8 cellular contexts compared by ENCODE assay signal in genomic region chr2:191049728-191050639, GRCh38. TPM values are rescaled to one million over a fixed set of nuclear protein-coding genes. Genes with fewer than 3 reads are reported as not detected.
DNase-seq lines count a peak whose midpoint lies in the region; ATAC-seq and TF ChIP-seq lines count a peak whose summit lies in the region.

No MANE protein-coding gene starts in this region.

- POLR2A ChIA-PET in A673 (lab: Charles Lee; ENCODE audit: low non-redundant PET), result no interaction called here

- H3K4me3 ChIP-seq in endodermal cell (ENCODE audit: low read length) (no peak overlapping the region), lower lobe of right lung (no peak overlapping the region), A673 (ENCODE audit: low read depth, low read length, poor library complexity, severe bottlenecking) (no peak overlapping the region), colonic mucosa (no peak overlapping the region)

- H3K36me3 ChIP-seq in endodermal cell (ENCODE audit: control insufficient read depth, insufficient read depth, low read length) (no peaks in the 10 kb centered on the region), lower lobe of right lung (no peaks in the 10 kb centered on the region), A673 (ENCODE audit: insufficient read depth, low read length, poor library complexity, severe bottlenecking) (no peaks in the 10 kb centered on the region), colonic mucosa (no peaks in the 10 kb centered on the region)

- H3K4me1 Mint-ChIP-seq in endodermal cell, result peaks cover 5% of the 10 kb centered on the region
- H3K4me1 Mint-ChIP-seq in stimulated activated effector memory CD8-positive, alpha-beta T cell treated with anti-CD3 and anti-CD28 coated beads, Interleukin-12 subunit alpha, Interleukin-12 subunit beta, amount 100 ng/mL, for 72 hours, result peaks cover 7% of the 10 kb centered on the region

- peak overlapping the region; percentile 82 for H3K27ac Mint-ChIP-seq in endodermal cell
- H3K27ac Mint-ChIP-seq in stimulated activated effector memory CD8-positive, alpha-beta T cell treated with anti-CD3 and anti-CD28 coated beads, Interleukin-12 subunit alpha, Interleukin-12 subunit beta, amount 100 ng/mL, for 72 hours, result peak overlapping the region; percentile 17

- DNase-seq in ACHN, result peak; percentile 35
- DNase-seq in endodermal cell, result no peak
- no peak for DNase-seq in stimulated activated effector memory CD8-positive, alpha-beta T cell treated with anti-CD3 and anti-CD28 coated beads, Interleukin-12 subunit alpha, Interleukin-12 subunit beta, amount 100 ng/mL, for 72 hours (ENCODE audit: low spot score in 2 of 2)
- no peak for DNase-seq in lower lobe of right lung
- DNase-seq in A673 (ENCODE audit: low spot score), result no peak
- DNase-seq in colonic mucosa, result no peak

- peaks cover 4% of the 10 kb centered on the region for H3K9me3 ChIP-seq in endodermal cell (ENCODE audit: control insufficient read depth, low read length)
- no peaks in the 10 kb centered on the region for H3K9me3 ChIP-seq in lower lobe of right lung
- no peaks in the 10 kb centered on the region for H3K9me3 ChIP-seq in A673 (ENCODE audit: low read depth, low read length, poor library complexity, severe bottlenecking)
- H3K9me3 ChIP-seq in colonic mucosa, result no peaks in the 10 kb centered on the region

- no peaks in the 10 kb centered on the region for H3K36me3 Mint-ChIP-seq in endodermal cell (ENCODE audit: low read depth)
- H3K36me3 Mint-ChIP-seq in stimulated activated effector memory CD8-positive, alpha-beta T cell treated with anti-CD3 and anti-CD28 coated beads, Interleukin-12 subunit alpha, Interleukin-12 subunit beta, amount 100 ng/mL, for 72 hours, result peaks cover 21% of the 10 kb centered on the region

- peaks cover 15% of the 10 kb centered on the region for H3K4me1 ChIP-seq in endodermal cell (ENCODE audit: control insufficient read depth, insufficient read depth, low read length)
- peaks cover 24% of the 10 kb centered on the region for H3K4me1 ChIP-seq in lower lobe of right lung
- H3K4me1 ChIP-seq in A673 (ENCODE audit: insufficient read depth, low read length, poor library complexity, severe bottlenecking), result peaks cover 14% of the 10 kb centered on the region
- no peaks in the 10 kb centered on the region for H3K4me1 ChIP-seq in colonic mucosa

- BruUV-seq in A673 (replicated peaks; lab: Mats Ljungman, UMichigan), result no TSS peak

- TF ChIP-seq CTCF in endodermal cell (conservative IDR thresholded peaks at IDR 0.05) (no peak), lower lobe of right lung (IDR thresholded peaks at IDR 0.05) (no peak), A673 (conservative IDR thresholded peaks at IDR 0.05; ENCODE audit: low read depth, low read length) (no peak), colonic mucosa (IDR thresholded peaks at IDR 0.05) (no peak)

- 55 to 86% methylated on average over 1 to 4 of the region's 4 CpGs for WGBS in endodermal cell (ENCODE audit: insufficient coverage in 1 of 2, insufficient read length in 1 of 2), 2 experiments

- H3K9me3 Mint-ChIP-seq in endodermal cell, result no peaks in the 10 kb centered on the region
- H3K9me3 Mint-ChIP-seq in stimulated activated effector memory CD8-positive, alpha-beta T cell treated with anti-CD3 and anti-CD28 coated beads, Interleukin-12 subunit alpha, Interleukin-12 subunit beta, amount 100 ng/mL, for 72 hours, result no peaks in the 10 kb centered on the region

- H3K4me3 Mint-ChIP-seq in endodermal cell, result no peak overlapping the region
- no peak overlapping the region for H3K4me3 Mint-ChIP-seq in stimulated activated effector memory CD8-positive, alpha-beta T cell treated with anti-CD3 and anti-CD28 coated beads, Interleukin-12 subunit alpha, Interleukin-12 subunit beta, amount 100 ng/mL, for 72 hours

- H3K27ac ChIP-seq in endodermal cell (ENCODE audit: low read depth, low read length), result no peak overlapping the region
- H3K27ac ChIP-seq in lower lobe of right lung, result no peak overlapping the region
- H3K27ac ChIP-seq in A673 (ENCODE audit: low read depth, low read length, poor library complexity, severe bottlenecking), result no peak overlapping the region
- no peak overlapping the region for H3K27ac ChIP-seq in colonic mucosa

- peaks cover 6% of the 10 kb centered on the region for H3K27me3 Mint-ChIP-seq in endodermal cell (ENCODE audit: insufficient read depth)

- ATAC-seq in GM19395 (IDR thresholded peaks at IDR 0.05; ENCODE audit: unreplicated experiment), result peak; percentile 78
- peak; percentile 55 for ATAC-seq in HG03575 (IDR thresholded peaks at IDR 0.05; ENCODE audit: extremely low read depth, insufficient number of reproducible peaks, low FRiP score, unreplicated experiment)
- ATAC-seq in stimulated activated effector memory CD8-positive, alpha-beta T cell treated with anti-CD3 and anti-CD28 coated beads, Interleukin-12 subunit alpha, Interleukin-12 subunit beta, amount 100 ng/mL, for 72 hours, result peak; percentile 75
- ATAC-seq in lower lobe of right lung, result no peak

- CTCF ChIA-PET in A673 (lab: Charles Lee), result interaction anchor here (1.2 to 3.7 kb wide), 2 partner anchors 105 kb away, joined by 3 to 45 read pairs; no protein-coding TSS in a partner anchor

- in situ Hi-C loops in ACHN (cut with HindIII; ENCODE audit: low pct_ligation_motif_present, low pct_unique_long_range_greater_than_20kb, low sequenced_read_pairs), result no loop called here

- H3K9ac ChIP-seq in endodermal cell (ENCODE audit: extremely low read depth, low read length, poor library complexity, severe bottlenecking), result peak overlapping the region; percentile 39
- no peak overlapping the region for H3K9ac ChIP-seq in colonic mucosa (ENCODE audit: low read depth in 2 of 2, low read length in 2 of 2)

- no peaks in the 10 kb centered on the region for H3K27me3 ChIP-seq in endodermal cell (ENCODE audit: control insufficient read depth, insufficient read depth, low read length, poor library complexity, severe bottlenecking)
- no peaks in the 10 kb centered on the region for H3K27me3 ChIP-seq in lower lobe of right lung (ENCODE audit: low read depth)
- no peaks in the 10 kb centered on the region for H3K27me3 ChIP-seq in A673 (replicated peaks; ENCODE audit: insufficient read depth, low read depth, low read length, poor library complexity)
- H3K27me3 ChIP-seq in colonic mucosa, result no peaks in the 10 kb centered on the region

- intact Hi-C loops in lower lobe of right lung (cut with DNase I) (no loop called here), A673 (cut with micrococcal nuclease; ENCODE audit: unreplicated experiment) (loop anchor here (5.0 kb wide), 1 partner anchor 472 kb away; no protein-coding TSS in a partner anchor), colonic mucosa (cut with DNase I) (loop anchor here (5.0 to 10.0 kb wide), 2 partner anchors 107 to 465 kb away; no protein-coding TSS in a partner anchor)

RNA-seq across cellular contexts. Expression of gene STAT1, which starts 36.0 kb away (rescaled TPM):
- total RNA-seq in endodermal cell (10 to 100 TPM; 48.3 to 74.4 TPM), lower lobe of right lung (103 TPM), A673 (2021) (69.5 and 76.5 TPM in 2 replicates), colonic mucosa (10 to 100 TPM; 52.7 to 58.3 TPM)
- 41.6 TPM for polyA plus RNA-seq in endodermal cell (2013, experiment 1 of 2)
- 42.0 TPM for polyA plus RNA-seq in endodermal cell (2013, experiment 2 of 2)

Comparison
In these comparisons a context has a peak if more than half of its experiments do, and no peak if none do; other contexts are left out.
1. ATAC-seq: peak in GM19395 (single experiment), HG03575 (single experiment) and stimulated activated effector memory CD8-positive, alpha-beta T cell treated with anti-CD3 and anti-CD28 coated beads, Interleukin-12 subunit alpha, Interleukin-12 subunit beta, amount 100 ng/mL, for 72 hours (single experiment); none in lower lobe of right lung (0 of 2).